ENCODE assay signal across 11 cellular contexts in genomic region chr5:178453224-178453623, GRCh38.
DNase-seq lines count a peak whose midpoint lies in the region; ATAC-seq, FAIRE-seq and TF ChIP-seq lines count a peak whose summit lies in the region.
"Had no signal": no experiment of that assay in that cellular context is flagged by ENCODE, and none has a peak within 500 bp of the region (broad histone marks: within the 10 kb centered on the region; RNA-seq: fewer than 3 reads in every experiment).

No MANE protein-coding gene starts in this region.

- POLR2A ChIA-PET in GM10248 (lab: Yijun Ruan, JAX): no interaction called here

- intact Hi-C loops in left ventricle myocardium inferior (cut with micrococcal nuclease): no loop called here

- H3K79me2 ChIP-seq in smooth muscle cell (ENCODE audit: low read depth): no peaks in the 10 kb centered on the region

- H3K36me3 ChIP-seq in smooth muscle cell (ENCODE audit: low read depth): no peaks in the 10 kb centered on the region
- H3K36me3 ChIP-seq in left ventricle myocardium inferior: no peaks in the 10 kb centered on the region
- H3K36me3 ChIP-seq: Peyer's patch had no signal

- H3K9me3 ChIP-seq in smooth muscle cell (replicated peaks; ENCODE audit: low read depth) (no peaks in the 10 kb centered on the region), left ventricle myocardium inferior (replicated peaks) (no peaks in the 10 kb centered on the region)
- H3K9me3 ChIP-seq: Peyer's patch had no signal

- H3K4me3 ChIP-seq in epithelial cell of proximal tubule (ENCODE audit: low read depth, low read length): no peak overlapping the region
- H3K4me3 ChIP-seq in smooth muscle cell: no peak overlapping the region
- H3K4me3 ChIP-seq in left ventricle myocardium inferior: no peak overlapping the region
- H3K4me3 ChIP-seq: Peyer's patch had no signal

- DNase-seq in H54 (ENCODE audit: insufficient read length, low spot score) (peak; percentile 17), RPMI7951 (ENCODE audit: low read depth) (peak; percentile 48), epithelial cell of proximal tubule (ENCODE audit: low read depth) (peak; percentile 76), smooth muscle cell (lab: John Stamatoyannopoulos, UW; ENCODE audit: unreplicated experiment) (no peak), left ventricle myocardium inferior (no peak), mesenteric fat pad (ENCODE audit: low spot score) (no peak), GM10248 (ENCODE audit: extremely low spot score) (no peak)
- DNase-seq: CD4-positive, alpha-beta memory T cell; T-helper 1 cell had no signal

- H2AFZ ChIP-seq in smooth muscle cell (ENCODE audit: low read depth): no peak overlapping the region

- FAIRE-seq in H54 (lab: Jason Lieb, UNC): no peak

- no peak for TF ChIP-seq POLR2A in H54 (IDR thresholded peaks at IDR 0.05; ENCODE audit: low read depth, low read length)

- H3F3A ChIP-seq in smooth muscle cell (ENCODE audit: low read depth): no peaks in the 10 kb centered on the region

- TF ChIP-seq CTCF in epithelial cell of proximal tubule (conservative IDR thresholded peaks at IDR 0.05; ENCODE audit: low read depth, low read length) (no peak), smooth muscle cell (IDR thresholded peaks at IDR 0.05; ENCODE audit: borderline replicate concordance, insufficient read depth, poor library complexity, severe bottlenecking) (no peak), left ventricle myocardium inferior (IDR thresholded peaks at IDR 0.05; ENCODE audit: borderline replicate concordance) (no peak), GM10248 (IDR thresholded peaks at IDR 0.05; ENCODE audit: control extremely low read depth, extremely low read depth, low read depth, missing control alignments) (no peak)

- H3K9ac ChIP-seq in smooth muscle cell (ENCODE audit: low read depth): no peak overlapping the region

- no peaks in the 10 kb centered on the region for H3K4me1 ChIP-seq in smooth muscle cell (ENCODE audit: low read depth)
- H3K4me1 ChIP-seq in left ventricle myocardium inferior: peaks cover 11% of the 10 kb centered on the region
- H3K4me1 ChIP-seq: Peyer's patch had no signal

- H3K27me3 ChIP-seq in smooth muscle cell (ENCODE audit: low read depth) (no peaks in the 10 kb centered on the region), left ventricle myocardium inferior (ENCODE audit: low read depth) (peaks cover 23% of the 10 kb centered on the region)
- H3K27me3 ChIP-seq: Peyer's patch had no signal

- H3K27ac ChIP-seq in smooth muscle cell (ENCODE audit: low read depth) (peak overlapping the region; percentile 64), left ventricle myocardium inferior (replicated peaks) (no peak overlapping the region)
- H3K27ac ChIP-seq: Peyer's patch had no signal

- no peak for ATAC-seq in HG02623 (IDR thresholded peaks at IDR 0.05; ENCODE audit: unreplicated experiment)

- peak overlapping the region; percentile 48 for H3K4me2 ChIP-seq in smooth muscle cell

- CTCF ChIA-PET in GM10248 (lab: Yijun Ruan, JAX): interaction anchor here (4.1 kb wide), 1 partner anchor 8 kb away, joined by 18 read pairs; no protein-coding TSS in a partner anchor

- no peaks in the 10 kb centered on the region for H4K20me1 ChIP-seq in smooth muscle cell (ENCODE audit: low read depth)

- 1% methylated on average over 4 of the region's 4 CpGs for WGBS in smooth muscle cell (ENCODE audit: low lambda C conversion rate)

Comparison
In these comparisons a context has a peak if more than half of its experiments do, and no peak if none do; other contexts are left out.
1. DNase-seq: peak in H54 (single experiment), RPMI7951 (single experiment) and epithelial cell of proximal tubule (single experiment); none in smooth muscle cell (single experiment), left ventricle myocardium inferior (single experiment), mesenteric fat pad (single experiment) and GM10248 (single experiment).